In genomic region chr4:1792832-1793495, GRCh38 we compare ENCODE assay signal across 8 cellular contexts. TPM values are rescaled to one million over a fixed set of nuclear protein-coding genes. Genes with fewer than 3 reads are reported as not detected.
DNase-seq lines count a peak whose midpoint lies in the region; ATAC-seq, FAIRE-seq and TF ChIP-seq lines count a peak whose summit lies in the region.

FGFR3 (plus strand) TSS chr4:1793293; CDS start chr4:1793935, 642 bp downstream.

- POLR2A ChIA-PET in A549 (lab: Yijun Ruan, JAX), result interaction anchor here (1.9 kb wide), 1 partner anchor 25 kb away, joined by 5 read pairs; no protein-coding TSS in a partner anchor

- peak within 1 kb of the TSS; percentile 92 for H3K4me2 ChIP-seq in A549
- H3K4me2 ChIP-seq in Loucy (ENCODE audit: low read depth, low read length, poor library complexity, severe bottlenecking), result no peak within 1 kb of the TSS

- H3F3A ChIP-seq in Loucy (ENCODE audit: low read depth), result no peaks in the 10 kb centered on the region

- peak within 1 kb of the TSS; percentile 37 to 73 (median 69) for H3K4me3 Mint-ChIP-seq in nephron

- no peaks in the 10 kb centered on the region for H3K36me3 Mint-ChIP-seq in nephron (ENCODE audit: low read depth)

- H3K27ac ChIP-seq in A549, result peak within 1 kb of the TSS; percentile 66 to 91
- H3K27ac ChIP-seq in esophagus muscularis mucosa (replicated peaks in 1 of 4), result no peak within 1 kb of the TSS
- no peak within 1 kb of the TSS for H3K27ac ChIP-seq in uterus

- no peaks in the 10 kb centered on the region for H3K4me1 Mint-ChIP-seq in nephron

- ATAC-seq in A549 (peak; percentile 26 to 63), GM18867 (IDR thresholded peaks at IDR 0.05; ENCODE audit: unreplicated experiment) (peak; percentile 63), HG03135 (IDR thresholded peaks at IDR 0.05; ENCODE audit: unreplicated experiment) (no peak)

- CTCF ChIA-PET in A549 (lab: Yijun Ruan, JAX), result interaction anchor here (1.1 to 7.8 kb wide), 4 partner anchors 17 to 63 kb away, joined by 3 to 79 read pairs (median 14); no protein-coding TSS in a partner anchor

- TF ChIP-seq POLR2A in A549 (IDR thresholded peaks at IDR 0.05; ENCODE audit: low read length), result peak; percentile 88
- TF ChIP-seq POLR2A in esophagus muscularis mucosa (IDR thresholded peaks at IDR 0.05; ENCODE audit: low read depth), result no peak
- TF ChIP-seq POLR2A in uterus (IDR thresholded peaks at IDR 0.05), result peak; percentile 32 to 43

- H3K27ac Mint-ChIP-seq in nephron, result peak within 1 kb of the TSS in 1 of 3 experiments; percentile 44

- peak within 1 kb of the TSS; percentile 60; the same call in 1 of the 2 replicates for H2AFZ ChIP-seq in Loucy (ENCODE audit: low read length)

- no peaks in the 10 kb centered on the region for H3K79me2 ChIP-seq in Loucy (ENCODE audit: insufficient read depth, low read length)

- no peak for TF ChIP-seq RAD21 in A549 (conservative IDR thresholded peaks at IDR 0.05 in 1 of 2, IDR thresholded peaks at IDR 0.05 in 1 of 2)

- intact Hi-C loops in esophagus muscularis mucosa (cut with DNase I) (no loop called here), uterus (cut with DNase I; ENCODE audit: low total_unique reads) (no loop called here)

- WGBS in A549 (ENCODE audit: missing lambda C conversion rate), result no CpG with 5 or more reads among the region's 95 CpGs
- 11% methylated on average over 7 of the region's 95 CpGs for WGBS in esophagus muscularis mucosa

- no peaks in the 10 kb centered on the region for H4K20me1 ChIP-seq in Loucy (ENCODE audit: insufficient read depth, low read length, poor library complexity, severe bottlenecking)

- H3K4me1 ChIP-seq in A549 (peaks cover 18% of the 10 kb centered on the region), Loucy (ENCODE audit: insufficient read depth, low read length, poor library complexity, severe bottlenecking) (no peaks in the 10 kb centered on the region), esophagus muscularis mucosa (peaks cover 15 to 34% (median 28%) of the 10 kb centered on the region in 4 donors), uterus (peaks cover 0 to 17% of the 10 kb centered on the region in 2 donors)

- peak within 1 kb of the TSS; percentile 62 for H3K4me3 ChIP-seq in A549
- peak within 1 kb of the TSS; percentile 59 for H3K4me3 ChIP-seq in Loucy (ENCODE audit: low read length, poor library complexity, severe bottlenecking)
- H3K4me3 ChIP-seq in esophagus muscularis mucosa, result peak within 1 kb of the TSS; percentile 54 to 67 (median 56)
- H3K4me3 ChIP-seq in uterus, result peak within 1 kb of the TSS; percentile 19 to 36

- no peaks in the 10 kb centered on the region for H3K9me3 Mint-ChIP-seq in nephron

- H3K27me3 Mint-ChIP-seq in nephron (ENCODE audit: low read depth), result peaks cover 53% of the 10 kb centered on the region

- no peaks in the 10 kb centered on the region for H3K36me3 ChIP-seq in Loucy (ENCODE audit: insufficient read depth, low read length)
- H3K36me3 ChIP-seq in esophagus muscularis mucosa, result no peaks in the 10 kb centered on the region
- no peaks in the 10 kb centered on the region for H3K36me3 ChIP-seq in uterus

- DNase-seq in A549 (ENCODE audit: low read depth in 1 of 2, low spot score in 1 of 2) (peak in 1 of 2 experiments; percentile 54), esophagus muscularis mucosa (ENCODE audit: extremely low spot score) (no peak), uterus (no peak)
- peak; percentile 77 for DNase-seq in activated CD8-positive, alpha-beta memory T cell treated with anti-CD3 and anti-CD28 coated beads for 24 hours

- TF ChIP-seq CTCF in A549 (IDR thresholded peaks at IDR 0.05) (no peak), Loucy (conservative IDR thresholded peaks at IDR 0.05; ENCODE audit: low read length) (no peak), esophagus muscularis mucosa (IDR thresholded peaks at IDR 0.05) (no peak), nephron (IDR thresholded peaks at IDR 0.05; ENCODE audit: unreplicated experiment in 3 of 3) (no peak), uterus (IDR thresholded peaks at IDR 0.05) (no peak)

- no peaks in the 10 kb centered on the region for H3K9me3 ChIP-seq in A549
- H3K9me3 ChIP-seq in Loucy (ENCODE audit: insufficient read depth, low read depth, low read length), result no peaks in the 10 kb centered on the region
- no peaks in the 10 kb centered on the region for H3K9me3 ChIP-seq in esophagus muscularis mucosa
- no peaks in the 10 kb centered on the region for H3K9me3 ChIP-seq in uterus

- FAIRE-seq in A549 (lab: Jason Lieb, UNC), result no peak

- no peak within 1 kb of the TSS for H3K9ac ChIP-seq in Loucy (ENCODE audit: low read depth, low read length, poor library complexity, severe bottlenecking)

- TF ChIP-seq EP300 in A549 (IDR thresholded peaks at IDR 0.05) (no peak), esophagus muscularis mucosa (IDR thresholded peaks at IDR 0.05) (no peak)

- H3K27me3 ChIP-seq in Loucy (ENCODE audit: insufficient read depth, low read length, poor library complexity, severe bottlenecking) (no peaks in the 10 kb centered on the region), esophagus muscularis mucosa (peaks cover 12 to 69% (median 37%) of the 10 kb centered on the region in 4 donors), uterus (peaks cover 15 to 16% of the 10 kb centered on the region in 2 donors)

- H3K9me2 ChIP-seq in Loucy (replicated peaks; ENCODE audit: low read depth, low read length), result no peaks in the 10 kb centered on the region

TF ChIP-seq in A549, 52 proteins besides CTCF, POLR2A, EP300 and RAD21:
- TF ChIP-seq RARB (CRISPR knock-in tag; IDR thresholded peaks at IDR 0.05) (no peak), MAZ (IDR thresholded peaks at IDR 0.05; ENCODE audit: borderline replicate concordance, low read depth, low read length) (no peak), TP53 (CRISPR knock-in tag; IDR thresholded peaks at IDR 0.05) (no peak), E2F6 (IDR thresholded peaks at IDR 0.05; ENCODE audit: borderline replicate concordance, low read depth) (0 out of 2 replicates have a peak, but pooled peaks have one; percentile 12), HOXA7 (CRISPR knock-in tag; IDR thresholded peaks at IDR 0.05) (no peak), JUN (IDR thresholded peaks at IDR 0.05) (0 out of 5 replicates have a peak, but pooled peaks of 1 of the 2 experiments have one; percentile 27)
- TF ChIP-seq, protein P1, sequence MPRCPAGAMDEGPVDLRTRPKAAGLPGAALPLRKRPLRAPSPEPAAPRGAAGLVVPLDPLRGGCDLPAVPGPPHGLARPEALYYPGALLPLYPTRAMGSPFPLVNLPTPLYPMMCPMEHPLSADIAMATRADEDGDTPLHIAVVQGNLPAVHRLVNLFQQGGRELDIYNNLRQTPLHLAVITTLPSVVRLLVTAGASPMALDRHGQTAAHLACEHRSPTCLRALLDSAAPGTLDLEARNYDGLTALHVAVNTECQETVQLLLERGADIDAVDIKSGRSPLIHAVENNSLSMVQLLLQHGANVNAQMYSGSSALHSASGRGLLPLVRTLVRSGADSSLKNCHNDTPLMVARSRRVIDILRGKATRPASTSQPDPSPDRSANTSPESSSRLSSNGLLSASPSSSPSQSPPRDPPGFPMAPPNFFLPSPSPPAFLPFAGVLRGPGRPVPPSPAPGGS (IDR thresholded peaks at IDR 0.05), result 0 out of 3 replicates have a peak, but pooled peaks have one; percentile 54

RNA-seq across cellular contexts. Expression of gene FGFR3, which starts in this region (rescaled TPM):
- polyA plus RNA-seq in A549 (2011; rRNA removed), result 1.6 and 1.9 TPM in 2 replicates
- polyA plus RNA-seq in A549 (2012; cell fraction: cytosol; rRNA removed), result 4.4 and 7.0 TPM in 2 replicates
- polyA plus RNA-seq in A549 (2012; cell fraction: nucleus; rRNA removed), result 25.1 and 29.5 TPM in 2 replicates
- polyA plus RNA-seq in A549 (2017; fragmentation: RNase III; extraction: RNeasy Plus Mini Kit Qiagen cat#74134 plus additional on column Dnase treatment), result 3.8 to 4.8 TPM (median 3.9 TPM) in 3 replicates
- polyA minus RNA-seq in A549 (2011; rRNA and poly(A)+ RNA removed), result 1.4 and 1.5 TPM in 2 replicates
- total RNA-seq in esophagus muscularis mucosa, result 1 to 10 TPM; 1.2 to 2.0 (median 1.6) TPM
- total RNA-seq in uterus, result 1 to 10 TPM in 3 of 4 donors, under 1 TPM in 1; 0.29 to 6.4 (median 4.3) TPM

Comparison
In these comparisons a context has a peak if more than half of its experiments do, and no peak if none do; other contexts are left out.
1. H3K27ac ChIP-seq: peak in A549 (2 of 2); none in esophagus muscularis mucosa (0 of 4) and uterus (0 of 2).
2. Peak in every context shown above with its lines, with median percentiles within 50 percentile points of each other: H3K4me3 ChIP-seq.